ENCODE assay signal across 24 cellular contexts in genomic region chr3:64363842-64364241, GRCh38.
DNase-seq lines count a peak whose midpoint lies in the region; ATAC-seq, FAIRE-seq and TF ChIP-seq lines count a peak whose summit lies in the region.
"Had no signal": no experiment of that assay in that cellular context is flagged by ENCODE, and none has a peak within 500 bp of the region (broad histone marks: within the 10 kb centered on the region; RNA-seq: fewer than 3 reads in every experiment).

No MANE protein-coding gene starts in this region.

- H3F3A ChIP-seq in GM23338 (replicated peaks; ENCODE audit: low read depth): no peaks in the 10 kb centered on the region

- intact Hi-C loops in esophagus muscularis mucosa (cut with DNase I) (no loop called here), lower leg skin (cut with DNase I; ENCODE audit: low total_unique reads) (no loop called here)

- no peak overlapping the region for H3K27ac Mint-ChIP-seq in GM23338
- H3K27ac Mint-ChIP-seq: B cell; CD4-positive, CD25-positive, alpha-beta regulatory T cell; CD8-positive, alpha-beta T cell; H9 had no signal

- FAIRE-seq in frontal cortex (lab: Jason Lieb, UNC): no peak
- FAIRE-seq: A204.1, D721Med, GM12878, GM19239 had no signal

- no peak for ATAC-seq in GM23338
- ATAC-seq: CD8-positive, alpha-beta T cell; HCT116 had no signal

- H3K4me3 ChIP-seq in GM23338: no peak overlapping the region
- H3K4me3 ChIP-seq in esophagus muscularis mucosa: no peak overlapping the region
- no peak overlapping the region for H3K4me3 ChIP-seq in mesenchymal stem cell (ENCODE audit: insufficient read depth in 1 of 2, low read depth in 1 of 2, low read length in 2 of 2)
- H3K4me3 ChIP-seq in lower leg skin (ENCODE audit: low read depth, poor library complexity, severe bottlenecking): no peak overlapping the region
- H3K4me3 ChIP-seq: BLaER1, GM12878, GM23248 had no signal

- H4K8ac ChIP-seq in mesenchymal stem cell (ENCODE audit: low read length): no peak overlapping the region

- no peak for DNase-seq in GM23338 (ENCODE audit: low spot score)
- peak; percentile 57 for DNase-seq in esophagus muscularis mucosa (ENCODE audit: extremely low spot score)
- no peak for DNase-seq in mesenchymal stem cell
- no peak for DNase-seq in lower leg skin (ENCODE audit: low spot score in 2 of 2)
- DNase-seq in D341Med (ENCODE audit: low spot score): no peak
- DNase-seq in frontal cortex (ENCODE audit: low spot score in 2 of 2): no peak
- DNase-seq: Caco-2; CD4-positive, CD25-positive, alpha-beta regulatory T cell; CD8-positive, alpha-beta T cell; DMS 273 treated with DMSO at 0.1 percent for 48 hours; DMS79; EL; GDM1; GM23248; H9 had no signal

- H3K14ac ChIP-seq in mesenchymal stem cell (ENCODE audit: low read length in 2 of 2): no peak overlapping the region

- H3K18ac ChIP-seq in mesenchymal stem cell (ENCODE audit: low read depth in 1 of 2, low read length in 2 of 2): no peak overlapping the region

- no peak for TF ChIP-seq EP300 in esophagus muscularis mucosa (IDR thresholded peaks at IDR 0.05)

- H2AFZ ChIP-seq in GM23338: no peak overlapping the region
- no peak overlapping the region for H2AFZ ChIP-seq in mesenchymal stem cell (ENCODE audit: low read depth, low read length)
- H2AFZ ChIP-seq: GM23248 had no signal

- H4K20me1 ChIP-seq in GM23338 (replicated peaks; ENCODE audit: insufficient read depth): no peaks in the 10 kb centered on the region
- H4K20me1 ChIP-seq: BLaER1 had no signal

- no peak overlapping the region for H2AK5ac ChIP-seq in mesenchymal stem cell (ENCODE audit: low read length, severe bottlenecking)

- H3K27ac ChIP-seq in GM23338 (ENCODE audit: low read depth) (no peak overlapping the region), esophagus muscularis mucosa (replicated peaks in 1 of 4) (no peak overlapping the region), mesenchymal stem cell (ENCODE audit: low read length, poor library complexity, severe bottlenecking) (no peak overlapping the region)
- H3K27ac ChIP-seq: 22Rv1, BLaER1, C4-2B, GM23248 had no signal

- H3K23ac ChIP-seq in mesenchymal stem cell (ENCODE audit: low read length in 2 of 2): no peak overlapping the region

- TF ChIP-seq CTCF in GM23338 (conservative IDR thresholded peaks at IDR 0.05; ENCODE audit: low read depth in 2 of 2) (no peak), esophagus muscularis mucosa (IDR thresholded peaks at IDR 0.05) (no peak), lower leg skin (IDR thresholded peaks at IDR 0.05) (no peak)

- no peak overlapping the region for H3K4ac ChIP-seq in mesenchymal stem cell (ENCODE audit: low read depth in 1 of 2, low read length in 2 of 2)

- WGBS in esophagus muscularis mucosa: 94% methylated on average over 1 of the region's 1 CpG
- WGBS in mesenchymal stem cell: 100% methylated on average over 1 of the region's 1 CpG
- 97 to 100% methylated on average over 1 of the region's 1 CpG for WGBS in lower leg skin, 2 donors

- H3K9ac ChIP-seq in mesenchymal stem cell (ENCODE audit: low read length): no peak overlapping the region
- H3K9ac ChIP-seq: BLaER1, GM23248 had no signal

- no peaks in the 10 kb centered on the region for H3K36me3 ChIP-seq in GM23338 (ENCODE audit: insufficient read depth)
- no peaks in the 10 kb centered on the region for H3K36me3 ChIP-seq in esophagus muscularis mucosa
- H3K36me3 ChIP-seq in mesenchymal stem cell (ENCODE audit: control insufficient read depth in 1 of 2, insufficient read depth in 2 of 2, low read depth in 1 of 2, low read length in 2 of 2): no peaks in the 10 kb centered on the region
- H3K36me3 ChIP-seq: BLaER1 had no signal

- no peaks in the 10 kb centered on the region for H3K79me2 ChIP-seq in GM23338 (replicated peaks; ENCODE audit: insufficient read depth)

- H3K4me2 ChIP-seq in GM23338 (no peak overlapping the region), mesenchymal stem cell (ENCODE audit: low read length, poor library complexity, severe bottlenecking) (no peak overlapping the region)
- H3K4me2 ChIP-seq: BLaER1 had no signal

- H3K79me1 ChIP-seq in mesenchymal stem cell (replicated peaks; ENCODE audit: low read length, poor library complexity, severe bottlenecking): no peaks in the 10 kb centered on the region

- no peaks in the 10 kb centered on the region for H3K9me2 ChIP-seq in GM23338 (ENCODE audit: insufficient read depth)

- no peak overlapping the region for H3K4me3 Mint-ChIP-seq in GM23338
- H3K4me3 Mint-ChIP-seq: B cell; CD4-positive, CD25-positive, alpha-beta regulatory T cell; CD8-positive, alpha-beta T cell; H9 had no signal

- H4K91ac ChIP-seq in mesenchymal stem cell (ENCODE audit: low read length): peak overlapping the region; percentile 10

- peaks cover 15% of the 10 kb centered on the region for H3K4me1 Mint-ChIP-seq in GM23338
- H3K4me1 Mint-ChIP-seq: B cell; CD4-positive, CD25-positive, alpha-beta regulatory T cell had no signal

- TF ChIP-seq POLR2A in esophagus muscularis mucosa (IDR thresholded peaks at IDR 0.05; ENCODE audit: low read depth) (no peak), lower leg skin (IDR thresholded peaks at IDR 0.05) (no peak)

- no peaks in the 10 kb centered on the region for H3K36me3 Mint-ChIP-seq in GM23338 (ENCODE audit: low read depth)
- H3K36me3 Mint-ChIP-seq: CD4-positive, CD25-positive, alpha-beta regulatory T cell; CD8-positive, alpha-beta T cell had no signal

- H2BK5ac ChIP-seq in mesenchymal stem cell (ENCODE audit: low read depth, low read length, poor library complexity, severe bottlenecking): no peak overlapping the region

- H3K4me1 ChIP-seq in GM23338 (ENCODE audit: insufficient read depth) (peaks cover 4% of the 10 kb centered on the region; the same call in 1 of the 2 replicates), esophagus muscularis mucosa (peaks cover 0 to under 1% (median 0%) of the 10 kb centered on the region in 4 donors), mesenchymal stem cell (ENCODE audit: control insufficient read depth, insufficient read depth, low read depth, low read length) (peaks cover 6% of the 10 kb centered on the region)
- H3K4me1 ChIP-seq: BLaER1, Caco-2 had no signal

- H2BK12ac ChIP-seq in mesenchymal stem cell (ENCODE audit: low read length in 2 of 2): no peak overlapping the region

- no peak overlapping the region for H2BK15ac ChIP-seq in mesenchymal stem cell (ENCODE audit: low read depth, poor library complexity, severe bottlenecking)

- H3K9me3 ChIP-seq in esophagus muscularis mucosa: no peaks in the 10 kb centered on the region
- H3K9me3 ChIP-seq in mesenchymal stem cell (ENCODE audit: control insufficient read depth, low read length): no peaks in the 10 kb centered on the region
- H3K9me3 ChIP-seq: BLaER1, Caco-2 had no signal

- H3K9me3 Mint-ChIP-seq in GM23338: no peaks in the 10 kb centered on the region
- H3K9me3 Mint-ChIP-seq: CD4-positive, CD25-positive, alpha-beta regulatory T cell; CD8-positive, alpha-beta T cell; H9 had no signal

- no peaks in the 10 kb centered on the region for H3K27me3 Mint-ChIP-seq in GM23338 (ENCODE audit: insufficient read depth, low read depth, poor library complexity)
- H3K27me3 Mint-ChIP-seq: CD4-positive, CD25-positive, alpha-beta regulatory T cell had no signal

- H3K27me3 ChIP-seq in GM23338 (ENCODE audit: insufficient read depth): no peaks in the 10 kb centered on the region
- no peaks in the 10 kb centered on the region for H3K27me3 ChIP-seq in esophagus muscularis mucosa
- no peaks in the 10 kb centered on the region for H3K27me3 ChIP-seq in mesenchymal stem cell (ENCODE audit: control insufficient read depth in 1 of 2, insufficient read depth in 1 of 2, low read length in 2 of 2)
- H3K27me3 ChIP-seq: BLaER1 had no signal

- H2BK120ac ChIP-seq in mesenchymal stem cell (ENCODE audit: low read depth, low read length): no peak overlapping the region
